Comparison of ENCODE assay signal across 14 cellular contexts in genomic region chr3:143122608-143123352, GRCh38. TPM values are rescaled to one million over a fixed set of nuclear protein-coding genes. Genes with fewer than 3 reads are reported as not detected.
DNase-seq lines count a peak whose midpoint lies in the region; ATAC-seq, FAIRE-seq and TF ChIP-seq lines count a peak whose summit lies in the region.
"Had no signal": no experiment of that assay in that cellular context is flagged by ENCODE, and none has a peak within 500 bp of the region (broad histone marks: within the 10 kb centered on the region; RNA-seq: fewer than 3 reads in every experiment).

No MANE protein-coding gene starts in this region.

- no peak for ATAC-seq in HG02623 (IDR thresholded peaks at IDR 0.05; ENCODE audit: unreplicated experiment)
- ATAC-seq: heart right ventricle, mucosa of descending colon had no signal

- CTCF ChIA-PET in activated CD4-positive, alpha-beta T cell treated with anti-CD3 and anti-CD28 coated beads, Interleukin-2, amount 10 ng/mL, durations not matched to agents 7 days and 5 days (lab: Charles Lee) = interaction anchor here (0.6 kb wide), 1 partner anchor 336 kb away, joined by 4 read pairs; no protein-coding TSS in a partner anchor

- peaks cover 37% of the 10 kb centered on the region for H3K4me1 Mint-ChIP-seq in activated CD4-positive, alpha-beta T cell treated with anti-CD3 and anti-CD28 coated beads, Interleukin-2, amount 10 ng/mL, durations not matched to agents 7 days and 5 days
- H3K4me1 Mint-ChIP-seq in brain = peaks cover 47% of the 10 kb centered on the region

- H3K27ac Mint-ChIP-seq in activated CD4-positive, alpha-beta T cell treated with anti-CD3 and anti-CD28 coated beads, Interleukin-2, amount 10 ng/mL, durations not matched to agents 7 days and 5 days = no peak overlapping the region
- peak overlapping the region in 1 of 5 experiments; percentile 54 for H3K27ac Mint-ChIP-seq in brain

- no peaks in the 10 kb centered on the region for H3K9me3 Mint-ChIP-seq in activated CD4-positive, alpha-beta T cell treated with anti-CD3 and anti-CD28 coated beads, Interleukin-2, amount 10 ng/mL, durations not matched to agents 7 days and 5 days
- peaks cover 0 to 3% (median 0%) of the 10 kb centered on the region in 5 experiments for H3K9me3 Mint-ChIP-seq in brain

- DNase-seq in activated CD4-positive, alpha-beta T cell treated with anti-CD3 and anti-CD28 coated beads, Interleukin-2, amount 10 ng/mL, durations not matched to agents 7 days and 5 days = no peak
- DNase-seq in activated CD4-positive, alpha-beta T cell treated with anti-CD3 and anti-CD28 coated beads, Interleukin-2, amount 50 U/mL, for 48 hours = no peak
- DNase-seq in NCI-H69 (lab: John Stamatoyannopoulos, UW) = peak; percentile 13
- no peak for DNase-seq in skeletal muscle cell (ENCODE audit: low read depth)
- DNase-seq in frontal cortex (ENCODE audit: low spot score in 2 of 2) = no peak
- DNase-seq in SHP77 (lab: John Stamatoyannopoulos, UW) = no peak
- DNase-seq: dermis blood vessel endothelial cell, heart right ventricle, NCI-H1105 treated with DMSO at 0.1 percent for 48 hours, NCI-H774, T-helper 9 cell had no signal

- FAIRE-seq in frontal cortex (lab: Jason Lieb, UNC) = no peak

- peak overlapping the region; percentile 33 for H3K4me3 Mint-ChIP-seq in activated CD4-positive, alpha-beta T cell treated with anti-CD3 and anti-CD28 coated beads, Interleukin-2, amount 10 ng/mL, durations not matched to agents 7 days and 5 days
- H3K4me3 Mint-ChIP-seq in brain = peak overlapping the region; percentile 59 to 76 (median 69)

- POLR2A ChIA-PET in activated CD4-positive, alpha-beta T cell treated with anti-CD3 and anti-CD28 coated beads, Interleukin-2, amount 10 ng/mL, durations not matched to agents 7 days and 5 days (lab: Charles Lee) = no interaction called here

- peaks cover 9% of the 10 kb centered on the region for H3K27me3 Mint-ChIP-seq in activated CD4-positive, alpha-beta T cell treated with anti-CD3 and anti-CD28 coated beads, Interleukin-2, amount 10 ng/mL, durations not matched to agents 7 days and 5 days
- H3K27me3 Mint-ChIP-seq in brain = peaks cover 45% of the 10 kb centered on the region

- peak overlapping the region; percentile 88 for H3K4me3 ChIP-seq in skeletal muscle cell (ENCODE audit: low read depth, low read length)
- H3K4me3 ChIP-seq: mucosa of descending colon had no signal

- peaks cover 2% of the 10 kb centered on the region for H3K36me3 Mint-ChIP-seq in activated CD4-positive, alpha-beta T cell treated with anti-CD3 and anti-CD28 coated beads, Interleukin-2, amount 10 ng/mL, durations not matched to agents 7 days and 5 days (ENCODE audit: low read depth)
- H3K36me3 Mint-ChIP-seq in brain = no peaks in the 10 kb centered on the region

- TF ChIP-seq CTCF in brain (conservative IDR thresholded peaks at IDR 0.05) = no peak

RNA-seq across cellular contexts. Expression of gene CHST2, which starts 3.2 kb away (rescaled TPM):
- 1 to 10 TPM; 1.3 to 1.7 TPM for total RNA-seq in activated CD4-positive, alpha-beta T cell treated with anti-CD3 and anti-CD28 coated beads, Interleukin-2, amount 10 ng/mL, durations not matched to agents 7 days and 5 days
- polyA plus RNA-seq in brain (ENCODE audit: insufficient read depth, low read depth, low replicate concordance) = 5.2 TPM
- 44.4 TPM for total RNA-seq in frontal cortex

Comparison
In these comparisons a context has a peak if more than half of its experiments do, and no peak if none do; other contexts are left out.
1. RNA of gene CHST2, which starts 3.2 kb away (total RNA-seq): 44.4 TPM in frontal cortex (single experiment); 1.3 to 1.7 TPM in activated CD4-positive, alpha-beta T cell treated with anti-CD3 and anti-CD28 coated beads, Interleukin-2, amount 10 ng/mL, durations not matched to agents 7 days and 5 days; every median in the first group is over 10 times any median in the second.